In the genomic region with DNA sequence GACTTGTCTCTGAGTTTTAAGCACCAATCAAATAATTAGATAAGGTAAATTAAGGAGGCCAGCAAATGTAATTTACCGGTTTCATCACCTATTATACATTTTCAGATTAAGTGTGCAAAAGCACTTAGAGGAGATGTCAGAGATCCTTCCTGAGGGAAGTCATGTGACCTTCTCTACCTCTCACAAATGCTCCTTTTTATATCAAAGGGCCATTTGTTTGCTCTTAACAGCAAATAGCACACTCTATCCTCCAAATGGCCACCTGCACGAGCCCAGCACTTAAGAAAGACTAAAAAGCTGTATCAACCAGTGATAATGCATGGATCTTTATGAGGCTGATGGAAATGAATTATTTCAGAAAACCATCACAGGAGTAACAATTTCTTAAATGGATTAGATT, we compare ENCODE assay signal across 22 cellular contexts.
A peak's percentile ranks its signal among the peaks of the same experiment; 100 is the strongest.
DNase-seq lines count a peak whose midpoint lies in the region; ATAC-seq lines count a peak whose summit lies in the region.
"Had no signal": no experiment of that assay in that cellular context is flagged by ENCODE, and none has a peak within 500 bp of the region (broad histone marks: within the 10 kb centered on the region; RNA-seq: fewer than 3 reads in every experiment).

No MANE protein-coding gene starts in this region.

- peak; percentile 24 to 54 for DNase-seq in NCI-H2081 (lab: John Stamatoyannopoulos, UW)
- no peak for DNase-seq in NCI-H2081 treated with DMSO at 0.1 percent for 48 hours (lab: John Stamatoyannopoulos, UW)
- DNase-seq in NCI-H1436 (lab: John Stamatoyannopoulos, UW) = peak; percentile 79
- peak; percentile 61 for DNase-seq in NCI-H345 (lab: John Stamatoyannopoulos, UW)
- DNase-seq in left kidney (ENCODE audit: low read depth, low spot score) = peak; percentile 28
- DNase-seq in NCI-H526 (lab: John Stamatoyannopoulos, UW) = no peak
- DNase-seq in HCEC 1CT = no peak
- DNase-seq in stimulated activated naive CD8-positive, alpha-beta T cell treated with anti-CD3 and anti-CD28 coated beads, Interleukin-15, Interleukin-2, amounts not matched to agents 100 U/mL and 50 U/mL, for 24 hours = no peak
- DNase-seq: activated CD4-positive, alpha-beta T cell treated with anti-CD3 and anti-CD28 coated beads for 4 hours; activated CD8-positive, alpha-beta T cell treated with anti-CD3 and anti-CD28 coated beads, Interleukin-2, amount 10 ng/mL, durations not matched to agents 7 days and 5 days; activated naive CD4-positive, alpha-beta T cell treated with anti-CD3 and anti-CD28 coated beads, Interleukin-2, amount 50 U/mL, for 16 hours; body of pancreas; CD4-positive, alpha-beta T cell; erythroblast; NCI-H1694; NCI-H524; posterior cingulate gyrus; right cardiac atrium; SHP77 treated with DMSO at 0.1 percent for 48 hours; stimulated activated naive CD4-positive, alpha-beta T cell had no signal

- ATAC-seq in stimulated activated naive CD8-positive, alpha-beta T cell treated with anti-CD3 and anti-CD28 coated beads, Interleukin-15, Interleukin-2, amounts not matched to agents 100 U/mL and 50 U/mL, for 24 hours = no peak
- ATAC-seq: activated CD8-positive, alpha-beta T cell treated with anti-CD3 and anti-CD28 coated beads, Interleukin-2, amount 10 ng/mL, durations not matched to agents 7 days and 5 days; body of pancreas; GM12878; left lobe of liver; right cardiac atrium had no signal

Comparison
In these comparisons a context has a peak if more than half of its experiments do, and no peak if none do; other contexts are left out.
1. DNase-seq: peak in NCI-H2081 (2 of 2), NCI-H1436 (single experiment), NCI-H345 (single experiment) and left kidney (single experiment); none in NCI-H2081 treated with DMSO at 0.1 percent for 48 hours (single experiment), NCI-H526 (0 of 2), HCEC 1CT (single experiment) and stimulated activated naive CD8-positive, alpha-beta T cell treated with anti-CD3 and anti-CD28 coated beads, Interleukin-15, Interleukin-2, amounts not matched to agents 100 U/mL and 50 U/mL, for 24 hours (single experiment).